In genomic region chrX:151970661-151971060, GRCh38 we compare ENCODE assay signal across 1 cellular context.
TF ChIP-seq lines count a peak whose summit lies in the region.

No MANE protein-coding gene starts in this region.

TF ChIP-seq in HepG2, 621 proteins besides CTCF, POLR2A, EP300 and RAD21 (continued from another document and continues in another):
- TF ChIP-seq STAT6 (CRISPR knock-in tag; IDR thresholded peaks at IDR 0.05; ENCODE audit: borderline replicate concordance) (no peak), CBX5 (CRISPR knock-in tag; IDR thresholded peaks at IDR 0.05; ENCODE audit: borderline replicate concordance) (peak; percentile 22; the same call in 1 of the 2 replicates), KMT2B (CRISPR knock-in tag; IDR thresholded peaks at IDR 0.05) (no peak), ZNF597 (CRISPR knock-in tag; IDR thresholded peaks at IDR 0.05) (no peak), ZKSCAN8 (CRISPR knock-in tag; IDR thresholded peaks at IDR 0.05; ENCODE audit: borderline replicate concordance) (0 out of 2 replicates have a peak, but pooled peaks have one; percentile 25), ZNF12 (CRISPR knock-in tag; IDR thresholded peaks at IDR 0.05) (0 out of 2 replicates have a peak, but pooled peaks have one; percentile 19), HES4 (CRISPR knock-in tag; IDR thresholded peaks at IDR 0.05; ENCODE audit: borderline replicate concordance) (no peak), ZNF562 (CRISPR knock-in tag; IDR thresholded peaks at IDR 0.05; ENCODE audit: borderline replicate concordance) (no peak), LCORL (IDR thresholded peaks at IDR 0.05) (no peak), LCORL (CRISPR knock-in tag; IDR thresholded peaks at IDR 0.05) (peak; percentile 76; the same call in 1 of the 2 replicates), SNAPC5 (CRISPR knock-in tag; IDR thresholded peaks at IDR 0.05; ENCODE audit: borderline replicate concordance) (no peak), CBFB (CRISPR knock-in tag; IDR thresholded peaks at IDR 0.05) (peak; percentile 100), ZNF431 (CRISPR knock-in tag; IDR thresholded peaks at IDR 0.05; ENCODE audit: borderline replicate concordance, low read depth) (no peak), CREM (IDR thresholded peaks at IDR 0.05) (peak; percentile 47; the same call in 1 of the 2 replicates), CREM (CRISPR knock-in tag; IDR thresholded peaks at IDR 0.05) (no peak), ZNF207 (IDR thresholded peaks at IDR 0.05; ENCODE audit: borderline replicate concordance) (no peak), ELF1 (CRISPR knock-in tag; IDR thresholded peaks at IDR 0.05) (no peak), NR3C1 (CRISPR knock-in tag; IDR thresholded peaks at IDR 0.05) (no peak), HDAC1 (CRISPR knock-in tag; IDR thresholded peaks at IDR 0.05) (peak; percentile 42; the same call in 1 of the 2 replicates), ZSCAN9 (CRISPR knock-in tag; IDR thresholded peaks at IDR 0.05; ENCODE audit: borderline replicate concordance) (no peak), MLXIP (CRISPR knock-in tag; IDR thresholded peaks at IDR 0.05; ENCODE audit: borderline replicate concordance) (no peak), PAXIP1 (CRISPR knock-in tag; conservative IDR thresholded peaks at IDR 0.05) (peak; percentile 75), ZBTB21 (CRISPR knock-in tag; IDR thresholded peaks at IDR 0.05) (no peak), ZNF674 (CRISPR knock-in tag; IDR thresholded peaks at IDR 0.05; ENCODE audit: low read depth) (no peak), ZNF687 (CRISPR knock-in tag; IDR thresholded peaks at IDR 0.05) (peak; percentile 66), SAP130 (CRISPR knock-in tag; IDR thresholded peaks at IDR 0.05; ENCODE audit: low read depth) (peak; percentile 68), ZNF296 (CRISPR knock-in tag; conservative IDR thresholded peaks at IDR 0.05) (no peak), SALL2 (CRISPR knock-in tag; IDR thresholded peaks at IDR 0.05) (no peak), ZNF496 (CRISPR knock-in tag; IDR thresholded peaks at IDR 0.05; ENCODE audit: insufficient replicate concordance) (no peak), PHF5A (CRISPR knock-in tag; IDR thresholded peaks at IDR 0.05; ENCODE audit: low read depth, unreplicated experiment) (no peak), NFATC3 (CRISPR knock-in tag; IDR thresholded peaks at IDR 0.05) (no peak), ZNF83 (CRISPR knock-in tag; IDR thresholded peaks at IDR 0.05; ENCODE audit: borderline replicate concordance) (no peak), SATB2 (CRISPR knock-in tag; IDR thresholded peaks at IDR 0.05) (no peak), ZNF24 (IDR thresholded peaks at IDR 0.05) (no peak), ZNF350 (CRISPR knock-in tag; IDR thresholded peaks at IDR 0.05; ENCODE audit: borderline replicate concordance, low read depth) (peak; percentile 54; the same call in 1 of the 2 replicates), ZBTB43 (CRISPR knock-in tag; conservative IDR thresholded peaks at IDR 0.05) (0 out of 2 replicates have a peak, but pooled peaks have one; percentile 32), ZNF205 (CRISPR knock-in tag; IDR thresholded peaks at IDR 0.05) (no peak; the same call in 1 of the 2 replicates), HNRNPL (IDR thresholded peaks at IDR 0.05; ENCODE audit: low read depth, low read length) (no peak), MYNN (CRISPR knock-in tag; IDR thresholded peaks at IDR 0.05; ENCODE audit: low read depth) (no peak), U2AF1 (optimal IDR thresholded peaks at IDR 0.05; ENCODE audit: low read depth, low read length) (no peak), ZNF710 (CRISPR knock-in tag; IDR thresholded peaks at IDR 0.05; ENCODE audit: borderline replicate concordance) (no peak), ZNF138 (CRISPR knock-in tag; IDR thresholded peaks at IDR 0.05; ENCODE audit: low read depth) (no peak), HOMEZ (CRISPR knock-in tag; IDR thresholded peaks at IDR 0.05; ENCODE audit: low read depth) (0 out of 2 replicates have a peak, but pooled peaks have one; percentile 29), MEF2D (CRISPR knock-in tag; IDR thresholded peaks at IDR 0.05) (no peak), ETV5 (CRISPR knock-in tag; IDR thresholded peaks at IDR 0.05; ENCODE audit: borderline replicate concordance) (peak; percentile 71; the same call in 1 of the 2 replicates)
